ENCODE assay signal across 1 cellular context in genomic region chr4:148730766-148731165, GRCh38.
TF ChIP-seq lines count a peak whose summit lies in the region.

No MANE protein-coding gene starts in this region.

TF ChIP-seq in GM23338, 12 proteins besides CTCF, POLR2A, EP300 and RAD21 (continued from another document):
- no peak for TF ChIP-seq REST (IDR thresholded peaks at IDR 0.05; ENCODE audit: unreplicated experiment)
- TF ChIP-seq CREB1 (CRISPR knock-in tag; IDR thresholded peaks at IDR 0.05; ENCODE audit: low read depth), result no peak
- TF ChIP-seq JUNB (IDR thresholded peaks at IDR 0.05; ENCODE audit: unreplicated experiment), result no peak
- TF ChIP-seq, protein P1, sequence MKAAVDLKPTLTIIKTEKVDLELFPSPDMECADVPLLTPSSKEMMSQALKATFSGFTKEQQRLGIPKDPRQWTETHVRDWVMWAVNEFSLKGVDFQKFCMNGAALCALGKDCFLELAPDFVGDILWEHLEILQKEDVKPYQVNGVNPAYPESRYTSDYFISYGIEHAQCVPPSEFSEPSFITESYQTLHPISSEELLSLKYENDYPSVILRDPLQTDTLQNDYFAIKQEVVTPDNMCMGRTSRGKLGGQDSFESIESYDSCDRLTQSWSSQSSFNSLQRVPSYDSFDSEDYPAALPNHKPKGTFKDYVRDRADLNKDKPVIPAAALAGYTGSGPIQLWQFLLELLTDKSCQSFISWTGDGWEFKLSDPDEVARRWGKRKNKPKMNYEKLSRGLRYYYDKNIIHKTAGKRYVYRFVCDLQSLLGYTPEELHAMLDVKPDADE (IDR thresholded peaks at IDR 0.05), result no peak
- TF ChIP-seq, protein P2, sequence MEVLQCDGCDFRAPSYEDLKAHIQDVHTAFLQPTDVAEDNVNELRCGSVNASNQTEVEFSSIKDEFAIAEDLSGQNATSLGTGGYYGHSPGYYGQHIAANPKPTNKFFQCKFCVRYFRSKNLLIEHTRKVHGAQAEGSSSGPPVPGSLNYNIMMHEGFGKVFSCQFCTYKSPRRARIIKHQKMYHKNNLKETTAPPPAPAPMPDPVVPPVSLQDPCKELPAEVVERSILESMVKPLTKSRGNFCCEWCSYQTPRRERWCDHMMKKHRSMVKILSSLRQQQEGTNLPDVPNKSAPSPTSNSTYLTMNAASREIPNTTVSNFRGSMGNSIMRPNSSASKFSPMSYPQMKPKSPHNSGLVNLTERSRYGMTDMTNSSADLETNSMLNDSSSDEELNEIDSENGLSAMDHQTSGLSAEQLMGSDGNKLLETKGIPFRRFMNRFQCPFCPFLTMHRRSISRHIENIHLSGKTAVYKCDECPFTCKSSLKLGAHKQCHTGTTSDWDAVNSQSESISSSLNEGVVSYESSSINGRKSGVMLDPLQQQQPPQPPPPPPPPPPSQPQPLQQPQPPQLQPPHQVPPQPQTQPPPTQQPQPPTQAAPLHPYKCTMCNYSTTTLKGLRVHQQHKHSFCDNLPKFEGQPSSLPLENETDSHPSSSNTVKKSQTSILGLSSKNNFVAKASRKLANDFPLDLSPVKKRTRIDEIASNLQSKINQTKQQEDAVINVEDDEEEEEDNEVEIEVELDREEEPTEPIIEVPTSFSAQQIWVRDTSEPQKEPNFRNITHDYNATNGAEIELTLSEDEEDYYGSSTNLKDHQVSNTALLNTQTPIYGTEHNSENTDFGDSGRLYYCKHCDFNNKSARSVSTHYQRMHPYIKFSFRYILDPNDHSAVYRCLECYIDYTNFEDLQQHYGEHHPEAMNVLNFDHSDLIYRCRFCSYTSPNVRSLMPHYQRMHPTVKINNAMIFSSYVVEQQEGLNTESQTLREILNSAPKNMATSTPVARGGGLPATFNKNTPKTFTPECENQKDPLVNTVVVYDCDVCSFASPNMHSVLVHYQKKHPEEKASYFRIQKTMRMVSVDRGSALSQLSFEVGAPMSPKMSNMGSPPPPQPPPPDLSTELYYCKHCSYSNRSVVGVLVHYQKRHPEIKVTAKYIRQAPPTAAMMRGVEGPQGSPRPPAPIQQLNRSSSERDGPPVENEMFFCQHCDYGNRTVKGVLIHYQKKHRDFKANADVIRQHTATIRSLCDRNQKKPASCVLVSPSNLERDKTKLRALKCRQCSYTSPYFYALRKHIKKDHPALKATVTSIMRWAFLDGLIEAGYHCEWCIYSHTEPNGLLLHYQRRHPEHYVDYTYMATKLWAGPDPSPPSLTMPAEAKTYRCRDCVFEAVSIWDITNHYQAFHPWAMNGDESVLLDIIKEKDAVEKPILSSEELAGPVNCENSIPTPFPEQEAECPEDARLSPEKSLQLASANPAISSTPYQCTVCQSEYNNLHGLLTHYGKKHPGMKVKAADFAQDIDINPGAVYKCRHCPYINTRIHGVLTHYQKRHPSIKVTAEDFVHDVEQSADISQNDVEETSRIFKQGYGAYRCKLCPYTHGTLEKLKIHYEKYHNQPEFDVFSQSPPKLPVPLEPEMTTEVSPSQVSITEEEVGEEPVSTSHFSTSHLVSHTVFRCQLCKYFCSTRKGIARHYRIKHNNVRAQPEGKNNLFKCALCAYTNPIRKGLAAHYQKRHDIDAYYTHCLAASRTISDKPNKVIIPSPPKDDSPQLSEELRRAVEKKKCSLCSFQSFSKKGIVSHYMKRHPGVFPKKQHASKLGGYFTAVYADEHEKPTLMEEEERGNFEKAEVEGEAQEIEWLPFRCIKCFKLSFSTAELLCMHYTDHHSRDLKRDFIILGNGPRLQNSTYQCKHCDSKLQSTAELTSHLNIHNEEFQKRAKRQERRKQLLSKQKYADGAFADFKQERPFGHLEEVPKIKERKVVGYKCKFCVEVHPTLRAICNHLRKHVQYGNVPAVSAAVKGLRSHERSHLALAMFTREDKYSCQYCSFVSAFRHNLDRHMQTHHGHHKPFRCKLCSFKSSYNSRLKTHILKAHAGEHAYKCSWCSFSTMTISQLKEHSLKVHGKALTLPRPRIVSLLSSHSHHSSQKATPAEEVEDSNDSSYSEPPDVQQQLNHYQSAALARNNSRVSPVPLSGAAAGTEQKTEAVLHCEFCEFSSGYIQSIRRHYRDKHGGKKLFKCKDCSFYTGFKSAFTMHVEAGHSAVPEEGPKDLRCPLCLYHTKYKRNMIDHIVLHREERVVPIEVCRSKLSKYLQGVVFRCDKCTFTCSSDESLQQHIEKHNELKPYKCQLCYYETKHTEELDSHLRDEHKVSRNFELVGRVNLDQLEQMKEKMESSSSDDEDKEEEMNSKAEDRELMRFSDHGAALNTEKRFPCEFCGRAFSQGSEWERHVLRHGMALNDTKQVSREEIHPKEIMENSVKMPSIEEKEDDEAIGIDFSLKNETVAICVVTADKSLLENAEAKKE (CRISPR knock-in tag; IDR thresholded peaks at IDR 0.05), result no peak
- no peak for TF ChIP-seq EZH2phosphoT487 (IDR thresholded peaks at IDR 0.05; ENCODE audit: unreplicated experiment)
- TF ChIP-seq ZNF114 (CRISPR knock-in tag; IDR thresholded peaks at IDR 0.05), result no peak
